8 cellular contexts compared by ENCODE assay signal in the genomic region with DNA sequence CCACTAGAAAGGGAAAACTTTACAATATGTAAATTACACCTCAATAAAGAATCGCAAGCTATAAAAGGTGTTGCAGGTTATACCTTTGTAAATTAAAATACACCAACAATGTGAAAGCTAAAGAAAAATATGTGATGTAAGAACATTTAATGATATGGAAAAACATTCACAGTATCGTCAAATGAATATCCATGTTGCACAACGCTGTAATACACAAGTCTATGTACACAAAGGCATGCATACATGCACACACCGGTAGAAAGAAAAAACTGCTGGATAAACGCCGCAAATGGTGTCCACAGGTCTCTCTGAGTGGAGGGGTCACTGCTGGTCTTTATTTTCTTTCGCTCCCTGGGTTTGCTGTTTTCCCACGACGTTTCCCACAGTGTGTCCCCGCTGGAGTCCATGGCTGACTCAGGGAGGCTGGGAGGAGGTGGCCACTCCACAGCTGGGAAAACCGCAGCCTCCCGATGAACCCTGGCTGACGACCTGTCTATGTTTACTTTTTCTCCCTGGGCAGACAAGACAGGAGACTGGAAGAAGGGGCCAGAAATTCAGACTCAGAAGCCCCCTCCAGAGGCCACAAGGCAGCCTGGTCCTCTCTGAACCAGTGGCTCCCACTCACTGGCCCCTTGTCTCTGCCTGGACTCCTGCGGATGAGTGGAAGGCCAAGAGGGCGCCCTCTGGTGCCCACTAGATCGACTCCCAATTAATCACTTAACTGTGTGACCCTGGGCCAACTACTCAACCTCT. TPM values are rescaled to one million over a fixed set of nuclear protein-coding genes. Genes with fewer than 3 reads are reported as not detected.
DNase-seq lines count a peak whose midpoint lies in the region; ATAC-seq and TF ChIP-seq lines count a peak whose summit lies in the region.

No MANE protein-coding gene starts in this region.

- peak; percentile 58 for TF ChIP-seq CTCF in AG04450 (IDR thresholded peaks at IDR 0.05; ENCODE audit: low read depth, low read length)
- peak; percentile 58 for TF ChIP-seq CTCF in HFF-Myc (IDR thresholded peaks at IDR 0.05; ENCODE audit: low read depth, low read length, missing control alignments)

- H3K36me3 Mint-ChIP-seq in CD8-positive, alpha-beta memory T cell, result no peaks in the 10 kb centered on the region

- POLR2A ChIA-PET in AG04450 (lab: Yijun Ruan, JAX), result interaction anchor here (0.7 kb wide), 2 partner anchors 15 to 42 kb away, joined by 3 read pairs; no protein-coding TSS in a partner anchor
- POLR2A ChIA-PET in CD8-positive, alpha-beta memory T cell (lab: Charles Lee), result no interaction called here

- H3K9me3 Mint-ChIP-seq in CD8-positive, alpha-beta memory T cell, result no peaks in the 10 kb centered on the region

- H3K36me3 ChIP-seq in CD8-positive, alpha-beta memory T cell (ENCODE audit: insufficient read depth, low read length), result no peaks in the 10 kb centered on the region

- CTCF ChIA-PET in AG04450 (lab: Charles Lee), result interaction anchor here (0.5 to 1.7 kb wide), 8 partner anchors 9 to 233 kb away, joined by 3 to 10 read pairs (median 3); no protein-coding TSS in a partner anchor
- CTCF ChIA-PET in CD8-positive, alpha-beta memory T cell (lab: Charles Lee), result no interaction called here

- DNase-seq in AG04450 (ENCODE audit: low read depth, low spot score), result peak; percentile 61
- no peak for DNase-seq in HFF-Myc (ENCODE audit: extremely low read depth, low read depth)
- peak; percentile 28 for DNase-seq in amniotic stem cell (lab: John Stamatoyannopoulos, UW)
- peak; percentile 97 for DNase-seq in iris pigment epithelial cell (ENCODE audit: low read depth)
- DNase-seq in NCI-H2196 (lab: John Stamatoyannopoulos, UW; ENCODE audit: unreplicated experiment), result no peak
- no peak for DNase-seq in NOMO-1 treated with dmso at 0.1 percent for 144 hours (lab: John Stamatoyannopoulos, UW; ENCODE audit: unreplicated experiment)
- no peak for DNase-seq in CD8-positive, alpha-beta memory T cell

- H3K4me3 ChIP-seq in AG04450 (ENCODE audit: low read depth, low read length), result no peak overlapping the region
- H3K4me3 ChIP-seq in HFF-Myc (replicated peaks; ENCODE audit: low read depth, low read length), result no peak overlapping the region
- H3K4me3 ChIP-seq in CD8-positive, alpha-beta memory T cell (ENCODE audit: low read length), result no peak overlapping the region

- H3K27me3 Mint-ChIP-seq in CD8-positive, alpha-beta memory T cell, result peaks cover 26 to 57% of the 10 kb centered on the region in 2 donors

- no peak overlapping the region for H3K27ac Mint-ChIP-seq in CD8-positive, alpha-beta memory T cell

- no peak for ATAC-seq in HG03159 (IDR thresholded peaks at IDR 0.05; ENCODE audit: unreplicated experiment)

- peaks cover 3% of the 10 kb centered on the region for H3K27me3 ChIP-seq in AG04450 (ENCODE audit: control insufficient read depth, insufficient read depth, low read length)
- H3K27me3 ChIP-seq in CD8-positive, alpha-beta memory T cell (ENCODE audit: insufficient read depth, low read length, poor library complexity, severe bottlenecking), result no peaks in the 10 kb centered on the region

- H3K4me1 Mint-ChIP-seq in CD8-positive, alpha-beta memory T cell, result peaks cover 0 to 3% (median 0%) of the 10 kb centered on the region in 3 donors

- no peak overlapping the region for H3K4me3 Mint-ChIP-seq in CD8-positive, alpha-beta memory T cell

- no peak overlapping the region for H3K27ac ChIP-seq in AG04450 (ENCODE audit: low read depth, low read length)
- H3K27ac ChIP-seq in CD8-positive, alpha-beta memory T cell (ENCODE audit: low read depth, low read length), result no peak overlapping the region

- no peaks in the 10 kb centered on the region; the same call in 1 of the 2 replicates for H3K9me3 ChIP-seq in AG04450 (ENCODE audit: control insufficient read depth, insufficient read depth, low read length)
- no peaks in the 10 kb centered on the region for H3K9me3 ChIP-seq in CD8-positive, alpha-beta memory T cell (ENCODE audit: low read length)

- H3K4me1 ChIP-seq in CD8-positive, alpha-beta memory T cell (ENCODE audit: insufficient read depth, low read length), result no peaks in the 10 kb centered on the region

RNA-seq across cellular contexts. Expression of a gene that starts 13.0 kb away (rescaled TPM):
- polyA plus RNA-seq in AG04450 (2011; rRNA removed), result 0.04 and 0.12 TPM in 2 replicates
- polyA minus RNA-seq in AG04450 (2011; rRNA and poly(A)+ RNA removed), result 0.32 TPM in 1 of 2 replicates, not detected in the other
- total RNA-seq in CD8-positive, alpha-beta memory T cell, result not detected
- not detected for polyA plus RNA-seq in CD8-positive, alpha-beta memory T cell

RNA-seq across cellular contexts. Expression of a gene that starts 30.5 kb away (rescaled TPM):
- 2.9 and 3.5 TPM in 2 replicates for polyA plus RNA-seq in AG04450 (2011; rRNA removed)
- polyA minus RNA-seq in AG04450 (2011; rRNA and poly(A)+ RNA removed), result 2.7 and 4.6 TPM in 2 replicates
- total RNA-seq in CD8-positive, alpha-beta memory T cell, result not detected
- not detected for polyA plus RNA-seq in CD8-positive, alpha-beta memory T cell

RNA-seq across cellular contexts. Expression of a gene that starts 55.3 kb away (rescaled TPM):
- polyA plus RNA-seq in AG04450 (2011; rRNA removed), result not detected in 2 replicates
- polyA minus RNA-seq in AG04450 (2011; rRNA and poly(A)+ RNA removed), result not detected in 2 replicates
- not detected for total RNA-seq in CD8-positive, alpha-beta memory T cell
- not detected for polyA plus RNA-seq in CD8-positive, alpha-beta memory T cell

Comparison
In these comparisons a context has a peak if more than half of its experiments do, and no peak if none do; other contexts are left out.
1. DNase-seq: peak in AG04450 (single experiment), amniotic stem cell (single experiment) and iris pigment epithelial cell (single experiment); none in HFF-Myc (single experiment), NCI-H2196 (single experiment), NOMO-1 treated with dmso at 0.1 percent for 144 hours (single experiment) and CD8-positive, alpha-beta memory T cell (0 of 5).